In genomic region chr20:709864-710761, GRCh38 we compare ENCODE assay signal across 17 cellular contexts. TPM values are rescaled to one million over a fixed set of nuclear protein-coding genes. Genes with fewer than 3 reads are reported as not detected.
DNase-seq lines count a peak whose midpoint lies in the region; ATAC-seq and TF ChIP-seq lines count a peak whose summit lies in the region.
"Had no signal": no experiment of that assay in that cellular context is flagged by ENCODE, and none has a peak within 500 bp of the region (broad histone marks: within the 10 kb centered on the region; RNA-seq: fewer than 3 reads in every experiment).

No MANE protein-coding gene starts in this region.

- H3K4me1 ChIP-seq in iPS-15b (ENCODE audit: control insufficient read depth, insufficient read depth, low read length) (peaks cover 2% of the 10 kb centered on the region), sigmoid colon (peaks cover 0 to 11% (median 10%) of the 10 kb centered on the region in 4 donors)
- H3K4me1 ChIP-seq: vagina had no signal

- no peak for TF ChIP-seq CTCF in sigmoid colon (IDR thresholded peaks at IDR 0.05)

- no peak for TF ChIP-seq EP300 in sigmoid colon (IDR thresholded peaks at IDR 0.05)

- no peak for TF ChIP-seq POLR2A in sigmoid colon (IDR thresholded peaks at IDR 0.05)

- H3K36me3 Mint-ChIP-seq in activated CD4-positive, alpha-beta T cell treated with anti-CD3 and anti-CD28 coated beads, Interleukin-2, amount 10 ng/mL, durations not matched to agents 24 days and 14 days (ENCODE audit: low read depth) = peaks cover 2% of the 10 kb centered on the region

- H3K27me3 ChIP-seq in iPS-15b (ENCODE audit: control insufficient read depth, insufficient read depth, low read length) (peaks cover 37% of the 10 kb centered on the region), sigmoid colon (peaks cover 12 to 71% (median 26%) of the 10 kb centered on the region in 3 donors)
- H3K27me3 ChIP-seq: vagina had no signal

- peak in 2 of 3 experiments; percentile 35 to 41 for DNase-seq in NCI-H1417 (lab: John Stamatoyannopoulos, UW)
- no peak for DNase-seq in NCI-H1417 treated with DMSO at 0.1 percent for 48 hours (lab: John Stamatoyannopoulos, UW)
- DNase-seq in OCI-M1 (lab: John Stamatoyannopoulos, UW) = peak; percentile 23
- peak; percentile 32 for DNase-seq in sigmoid colon
- no peak for DNase-seq in activated CD4-positive, alpha-beta T cell treated with anti-CD3 and anti-CD28 coated beads, Interleukin-2, amount 10 ng/mL, durations not matched to agents 24 days and 14 days
- no peak for DNase-seq in cortex of kidney (lab: John Stamatoyannopoulos, UW)
- DNase-seq: activated CD4-positive, alpha-beta T cell treated with anti-CD3 and anti-CD28 coated beads, Interleukin-2, amount 50 U/mL, for 48 hours; activated naive CD4-positive, alpha-beta T cell; HCEC 1CT; NCI-H187 treated with DMSO at 0.1 percent for 48 hours; T-helper 2 cell had no signal

- H3K4me3 ChIP-seq in iPS-15b (ENCODE audit: low read depth, low read length) (peak overlapping the region; percentile 45), sigmoid colon (peak overlapping the region in 2 of 4 donors; percentile 7 to 27)
- H3K4me3 ChIP-seq: vagina had no signal

- no peak overlapping the region for H3K4me3 Mint-ChIP-seq in activated CD4-positive, alpha-beta T cell treated with anti-CD3 and anti-CD28 coated beads, Interleukin-2, amount 10 ng/mL, durations not matched to agents 24 days and 14 days
- H3K4me3 Mint-ChIP-seq: central memory CD8-positive, alpha-beta T cell had no signal

- 8 to 10% methylated on average over 74 of the region's 74 CpGs for whole genome bisulfite sequencing in sigmoid colon, 2 donors

- H3K36me3 ChIP-seq in iPS-15b (ENCODE audit: control insufficient read depth, insufficient read depth, low read length) (no peaks in the 10 kb centered on the region), sigmoid colon (no peaks in the 10 kb centered on the region)
- H3K36me3 ChIP-seq: vagina had no signal

- H3K9me3 ChIP-seq in iPS-15b (ENCODE audit: control insufficient read depth, insufficient read depth, low read length) = no peaks in the 10 kb centered on the region
- peaks cover 0 to 8% (median 3%) of the 10 kb centered on the region in 4 donors for H3K9me3 ChIP-seq in sigmoid colon
- H3K9me3 ChIP-seq: vagina had no signal

- H3K27ac Mint-ChIP-seq in activated CD4-positive, alpha-beta T cell treated with anti-CD3 and anti-CD28 coated beads, Interleukin-2, amount 10 ng/mL, durations not matched to agents 24 days and 14 days = no peak overlapping the region

- H3K9me3 Mint-ChIP-seq in activated CD4-positive, alpha-beta T cell treated with anti-CD3 and anti-CD28 coated beads, Interleukin-2, amount 10 ng/mL, durations not matched to agents 24 days and 14 days = peaks cover 6% of the 10 kb centered on the region
- H3K9me3 Mint-ChIP-seq: central memory CD8-positive, alpha-beta T cell had no signal

- intact Hi-C loops in sigmoid colon (cut with DNase I) = no loop called here
- intact Hi-C loops in activated CD4-positive, alpha-beta T cell treated with anti-CD3 and anti-CD28 coated beads, Interleukin-2, amount 10 ng/mL, durations not matched to agents 24 days and 14 days (cut with micrococcal nuclease) = no loop called here

- ATAC-seq in HG02938 (IDR thresholded peaks at IDR 0.05; ENCODE audit: unreplicated experiment) = no peak

- no peak overlapping the region for H3K9ac ChIP-seq in iPS-15b (ENCODE audit: low read depth, low read length)

- no peak overlapping the region for H3K27ac ChIP-seq in sigmoid colon
- H3K27ac ChIP-seq: vagina had no signal

- H3K27me3 Mint-ChIP-seq in activated CD4-positive, alpha-beta T cell treated with anti-CD3 and anti-CD28 coated beads, Interleukin-2, amount 10 ng/mL, durations not matched to agents 24 days and 14 days = peaks cover 25% of the 10 kb centered on the region

- H3K4me1 Mint-ChIP-seq in activated CD4-positive, alpha-beta T cell treated with anti-CD3 and anti-CD28 coated beads, Interleukin-2, amount 10 ng/mL, durations not matched to agents 24 days and 14 days = no peaks in the 10 kb centered on the region
- H3K4me1 Mint-ChIP-seq: central memory CD8-positive, alpha-beta T cell had no signal

RNA-seq across cellular contexts. Expression of gene SCRT2, which starts 34.5 kb away (rescaled TPM):
- total RNA-seq in sigmoid colon = not detected
- polyA plus RNA-seq in sigmoid colon = not detected
- total RNA-seq in activated CD4-positive, alpha-beta T cell treated with anti-CD3 and anti-CD28 coated beads, Interleukin-2, amount 10 ng/mL, durations not matched to agents 24 days and 14 days = not detected in 2 replicates
- total RNA-seq: fibroblast of lung, vagina had no signal
- polyA plus RNA-seq: fibroblast of lung, keratinocyte had no signal

RNA-seq across cellular contexts. Expression of gene SRXN1, which starts 57.1 kb away (rescaled TPM):
- 10 to 100 TPM; 16.8 to 32.4 (median 27.1) TPM for total RNA-seq in sigmoid colon
- 10 to 100 TPM; 21.0 to 35.6 (median 27.5) TPM for polyA plus RNA-seq in sigmoid colon
- 24.1 and 25.5 TPM in 2 replicates for total RNA-seq in activated CD4-positive, alpha-beta T cell treated with anti-CD3 and anti-CD28 coated beads, Interleukin-2, amount 10 ng/mL, durations not matched to agents 24 days and 14 days

RNA-seq across cellular contexts. Expression of gene SLC52A3, which starts 58.2 kb away (rescaled TPM):
- under 1 TPM in 2 of 4 donors, not detected in 2; 0.16 to 0.36 TPM for total RNA-seq in sigmoid colon
- polyA plus RNA-seq in sigmoid colon = 10 to 100 TPM in 1 of 3 donors, 1 to 10 TPM in 2; 3.0 to 15.1 (median 5.3) TPM
- not detected in 2 replicates for total RNA-seq in activated CD4-positive, alpha-beta T cell treated with anti-CD3 and anti-CD28 coated beads, Interleukin-2, amount 10 ng/mL, durations not matched to agents 24 days and 14 days
- total RNA-seq: fibroblast of lung had no signal
- polyA plus RNA-seq: fibroblast of lung had no signal

Comparison
In these comparisons a context has a peak if more than half of its experiments do, and no peak if none do; other contexts are left out.
1. DNase-seq: peak in NCI-H1417 (2 of 3), OCI-M1 (single experiment) and sigmoid colon (single experiment); none in NCI-H1417 treated with DMSO at 0.1 percent for 48 hours (single experiment), activated CD4-positive, alpha-beta T cell treated with anti-CD3 and anti-CD28 coated beads, Interleukin-2, amount 10 ng/mL, durations not matched to agents 24 days and 14 days (single experiment) and cortex of kidney (single experiment).